ENCODE assay signal across 10 cellular contexts in genomic region chr1:235207202-235207565, GRCh38.
A peak's percentile ranks its signal among the peaks of the same experiment; 100 is the strongest.
DNase-seq lines count a peak whose midpoint lies in the region; ATAC-seq and TF ChIP-seq lines count a peak whose summit lies in the region.
"Had no signal": no experiment of that assay in that cellular context is flagged by ENCODE, and none has a peak within 500 bp of the region (broad histone marks: within the 10 kb centered on the region; RNA-seq: fewer than 3 reads in every experiment).

No MANE protein-coding gene starts in this region.

- peak; percentile 20 to 45 for DNase-seq in activated CD4-positive, alpha-beta T cell treated with anti-CD3 and anti-CD28 coated beads for 4 hours
- DNase-seq in astrocyte of the hippocampus (ENCODE audit: low read depth, low spot score) (peak; percentile 48), NCI-H2227 treated with DMSO at 0.1 percent for 48 hours (lab: John Stamatoyannopoulos, UW) (no peak), NCI-H1436 treated with DMSO at 0.1 percent for 48 hours (lab: John Stamatoyannopoulos, UW) (no peak), ecto neural progenitor cell (ENCODE audit: low spot score) (no peak)
- peak in 2 of 3 donors; percentile 6 for DNase-seq in stimulated activated CD4-positive, alpha-beta T cell treated with anti-CD3 and anti-CD28 coated beads, TNF-alpha, amount 100 ng/mL, for 1 hour (ENCODE audit: low read depth in 3 of 3, low spot score in 1 of 3)
- DNase-seq: kidney glomerular epithelial cell had no signal

- no peak for TF ChIP-seq CTCF in KMS-11 (conservative IDR thresholded peaks at IDR 0.05; ENCODE audit: low read depth, low read length)

- no peak for ATAC-seq in HG03378 (IDR thresholded peaks at IDR 0.05; ENCODE audit: unreplicated experiment)

- H3K9ac ChIP-seq in KMS-11: peak overlapping the region; percentile 66; the same call in 1 of the 2 replicates

- peaks cover 53% of the 10 kb centered on the region for H3K4me1 ChIP-seq in KMS-11 (ENCODE audit: low read depth, poor library complexity, severe bottlenecking)
- H3K4me1 ChIP-seq: suprapubic skin had no signal

- H4K20me1 ChIP-seq in KMS-11 (ENCODE audit: insufficient read depth): no peaks in the 10 kb centered on the region; the same call in 1 of the 2 replicates

- H2AFZ ChIP-seq in KMS-11 (ENCODE audit: low read depth): no peak overlapping the region

- H3K4me3 ChIP-seq in KMS-11 (IDR thresholded peaks at IDR 0.05; ENCODE audit: insufficient read depth, low read depth, low read length): peak overlapping the region; percentile 64
- H3K4me3 ChIP-seq: suprapubic skin had no signal

- no peaks in the 10 kb centered on the region for H3K36me3 ChIP-seq in KMS-11 (ENCODE audit: insufficient read depth)

- H3K27ac ChIP-seq in KMS-11: peak overlapping the region; percentile 95
- H3K27ac ChIP-seq: suprapubic skin had no signal

- H3K79me2 ChIP-seq in KMS-11 (ENCODE audit: insufficient read depth, low read depth): no peaks in the 10 kb centered on the region

- no peaks in the 10 kb centered on the region for H3K27me3 ChIP-seq in KMS-11 (ENCODE audit: insufficient read depth, low read depth)
- H3K27me3 ChIP-seq: suprapubic skin had no signal

- peak overlapping the region; percentile 88 for H3K4me2 ChIP-seq in KMS-11

Comparison
In these comparisons a context has a peak if more than half of its experiments do, and no peak if none do; other contexts are left out.
1. DNase-seq: peak in activated CD4-positive, alpha-beta T cell treated with anti-CD3 and anti-CD28 coated beads for 4 hours (2 of 2), astrocyte of the hippocampus (single experiment) and stimulated activated CD4-positive, alpha-beta T cell treated with anti-CD3 and anti-CD28 coated beads, TNF-alpha, amount 100 ng/mL, for 1 hour (2 of 3); none in NCI-H2227 treated with DMSO at 0.1 percent for 48 hours (single experiment), NCI-H1436 treated with DMSO at 0.1 percent for 48 hours (single experiment) and ecto neural progenitor cell (single experiment).